In genomic region chr17:43444223-43445008, GRCh38 we compare ENCODE assay signal across 15 cellular contexts. TPM values are rescaled to one million over a fixed set of nuclear protein-coding genes. Genes with fewer than 3 reads are reported as not detected.
A peak's percentile ranks its signal among the peaks of the same experiment; 100 is the strongest.
DNase-seq lines count a peak whose midpoint lies in the region; ATAC-seq and TF ChIP-seq lines count a peak whose summit lies in the region.
"Had no signal": no experiment of that assay in that cellular context is flagged by ENCODE, and none has a peak within 500 bp of the region (broad histone marks: within the 10 kb centered on the region; RNA-seq: fewer than 3 reads in every experiment).

No MANE protein-coding gene starts in this region.

- ATAC-seq in GM21528 (IDR thresholded peaks at IDR 0.05; ENCODE audit: low FRiP score, unreplicated experiment) (no peak), sciatic nerve (no peak)
- ATAC-seq: stimulated activated memory B cell treated with anti-CD40 and anti-IgM and Interleukin-4, amounts not matched to agents 10 μg/mL and 1 μg/mL and 100 μg/mL, for 72 hours; T-helper 17 cell had no signal

- H3K27ac Mint-ChIP-seq in type B pancreatic cell, result peak overlapping the region; percentile 57
- H3K27ac Mint-ChIP-seq: stimulated activated memory B cell treated with anti-CD40 and anti-IgM and Interleukin-4, amounts not matched to agents 10 μg/mL and 1 μg/mL and 100 μg/mL, for 72 hours; T-helper 17 cell had no signal

- peaks cover 10% of the 10 kb centered on the region for H3K4me1 Mint-ChIP-seq in type B pancreatic cell (ENCODE audit: unreplicated experiment)
- H3K4me1 Mint-ChIP-seq: stimulated activated memory B cell treated with anti-CD40 and anti-IgM and Interleukin-4, amounts not matched to agents 10 μg/mL and 1 μg/mL and 100 μg/mL, for 72 hours; T-helper 17 cell had no signal

- peak overlapping the region; percentile 70 for H2BK120ac ChIP-seq in mesendoderm (ENCODE audit: low read depth, low read length)

- peak overlapping the region; percentile 3 for H2BK5ac ChIP-seq in mesendoderm (ENCODE audit: low read length)

- no peaks in the 10 kb centered on the region for H3K36me3 Mint-ChIP-seq in type B pancreatic cell
- H3K36me3 Mint-ChIP-seq: stimulated activated memory B cell treated with anti-CD40 and anti-IgM and Interleukin-4, amounts not matched to agents 10 μg/mL and 1 μg/mL and 100 μg/mL, for 72 hours had no signal

- H3K23ac ChIP-seq in mesendoderm (ENCODE audit: low read length), result no peak overlapping the region

- peak overlapping the region; percentile 96 for H3K27ac ChIP-seq in epithelial cell of prostate
- peak overlapping the region; percentile 11 for H3K27ac ChIP-seq in mesendoderm (ENCODE audit: low read depth, low read length)

- H4K5ac ChIP-seq in mesendoderm (ENCODE audit: low read length), result peak overlapping the region; percentile 78

- no peaks in the 10 kb centered on the region for H3K36me3 ChIP-seq in MG63
- no peaks in the 10 kb centered on the region for H3K36me3 ChIP-seq in mesendoderm (ENCODE audit: control insufficient read depth, insufficient read depth, low read length)

- H3K4me3 Mint-ChIP-seq in type B pancreatic cell, result peak overlapping the region; percentile 7
- H3K4me3 Mint-ChIP-seq: stimulated activated memory B cell treated with anti-CD40 and anti-IgM and Interleukin-4, amounts not matched to agents 10 μg/mL and 1 μg/mL and 100 μg/mL, for 72 hours; T-helper 17 cell had no signal

- no peaks in the 10 kb centered on the region for H3K9me3 ChIP-seq in MG63

- H2AK5ac ChIP-seq in mesendoderm (ENCODE audit: low read length), result peak overlapping the region; percentile 2

- H3K79me2 ChIP-seq in mesendoderm (ENCODE audit: control insufficient read depth, insufficient read depth, low read length), result no peaks in the 10 kb centered on the region

- H3K79me1 ChIP-seq in mesendoderm (ENCODE audit: low read length), result no peaks in the 10 kb centered on the region

- peaks cover 4% of the 10 kb centered on the region for H3K4me1 ChIP-seq in mesendoderm (ENCODE audit: control insufficient read depth, low read depth, low read length)

- H3K27me3 Mint-ChIP-seq in type B pancreatic cell, result no peaks in the 10 kb centered on the region

- no peaks in the 10 kb centered on the region for H3K9me3 Mint-ChIP-seq in type B pancreatic cell
- H3K9me3 Mint-ChIP-seq: stimulated activated memory B cell treated with anti-CD40 and anti-IgM and Interleukin-4, amounts not matched to agents 10 μg/mL and 1 μg/mL and 100 μg/mL, for 72 hours had no signal

- peak overlapping the region; percentile 50 for H3K56ac ChIP-seq in mesendoderm (ENCODE audit: low read length)

- no peak overlapping the region for H3K4me2 ChIP-seq in mesendoderm (ENCODE audit: low read length)

- no CpG with 5 or more reads among the region's 8 CpGs for WGBS in mesendoderm (ENCODE audit: extremely low coverage, insufficient coverage, low lambda C conversion rate)

- intact Hi-C loops in sciatic nerve (cut with DNase I), result no loop called here

- H3K18ac ChIP-seq in mesendoderm (ENCODE audit: low read length), result peak overlapping the region; percentile 81

- H3K27me3 ChIP-seq in MG63 (no peaks in the 10 kb centered on the region), mesendoderm (ENCODE audit: insufficient read depth, low read length, poor library complexity) (no peaks in the 10 kb centered on the region)

- DNase-seq in MG63 (peak; percentile 38), epithelial cell of prostate (ENCODE audit: low read depth, low spot score) (no peak), mesendoderm (no peak), type B pancreatic cell (ENCODE audit: extremely low spot score, unreplicated experiment) (no peak), NCI-H510A treated with DMSO at 0.1 percent for 48 hours (lab: John Stamatoyannopoulos, UW) (no peak), cerebellar cortex (ENCODE audit: low spot score) (no peak), sciatic nerve (ENCODE audit: low spot score) (no peak)
- DNase-seq: activated CD4-positive, alpha-beta T cell treated with anti-CD3 and anti-CD28 coated beads for 4 hours; dermis blood vessel endothelial cell; NCI-H2029; NCI-H774; stimulated activated CD4-positive, alpha-beta T cell treated with anti-CD3 and anti-CD28 coated beads, Interleukin-4, amount 100 ng/mL, for 4 hours; T-helper 17 cell had no signal

- no peak overlapping the region for H4K8ac ChIP-seq in mesendoderm (ENCODE audit: low read depth, low read length)

- H2BK15ac ChIP-seq in mesendoderm (replicated peaks; ENCODE audit: low read depth), result no peak overlapping the region

- H3K9ac ChIP-seq in mesendoderm (ENCODE audit: low read length), result peak overlapping the region; percentile 8

- H3K4ac ChIP-seq in mesendoderm (ENCODE audit: low read depth, low read length), result peak overlapping the region; percentile 48

- no peak for TF ChIP-seq CTCF in type B pancreatic cell (conservative IDR thresholded peaks at IDR 0.05)

- H3K4me3 ChIP-seq in MG63, result no peak overlapping the region
- no peak overlapping the region for H3K4me3 ChIP-seq in mesendoderm (ENCODE audit: low read length)

RNA-seq across cellular contexts. Expression of gene DHX8, which starts 39.4 kb away (rescaled TPM):
- 24.2 and 40.1 TPM in 2 replicates for total RNA-seq in MG63 (2014; rRNA removed; shearing (Covaris generic); ENCODE audit: low replicate concordance)
- 39.5 TPM for polyA plus RNA-seq in mesendoderm (2013, experiment 1 of 2)
- 40.3 TPM for polyA plus RNA-seq in mesendoderm (2013, experiment 2 of 2)
- total RNA-seq in type B pancreatic cell (ENCODE audit: low replicate concordance) (50.1 and 56.8 TPM in 2 replicates), sciatic nerve (40.9 TPM)

RNA-seq across cellular contexts. Expression of gene ARL4D, which starts 45.6 kb away (rescaled TPM):
- 28.8 and 47.4 TPM in 2 replicates for total RNA-seq in MG63 (2014; rRNA removed; shearing (Covaris generic); ENCODE audit: low replicate concordance)
- polyA plus RNA-seq in mesendoderm (2013, experiment 1 of 2), result 12.7 TPM
- 11.4 TPM for polyA plus RNA-seq in mesendoderm (2013, experiment 2 of 2)
- total RNA-seq in type B pancreatic cell (ENCODE audit: low replicate concordance), result 8.3 and 9.9 TPM in 2 replicates
- 94.0 TPM for total RNA-seq in sciatic nerve
